ENCODE assay signal across 12 cellular contexts in the genomic region with DNA sequence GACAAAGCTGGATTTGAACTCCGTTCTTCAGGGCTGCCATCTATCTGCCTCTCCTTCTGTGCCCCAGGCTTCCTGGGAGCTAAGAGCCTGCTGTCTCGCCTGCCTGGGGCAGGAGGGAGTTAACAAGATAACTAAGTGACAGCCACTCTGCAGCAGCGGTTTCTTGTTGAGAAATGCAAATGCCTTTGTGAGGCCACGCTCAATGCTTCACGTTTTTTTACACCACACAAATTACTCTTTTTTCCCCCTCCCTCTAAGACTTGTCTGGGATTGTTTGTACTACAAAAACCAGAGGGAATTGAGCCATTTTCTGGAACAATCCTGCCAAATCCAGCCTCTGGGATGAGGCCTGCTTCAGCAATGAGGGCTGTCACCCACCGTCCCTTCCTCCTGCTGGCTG.
DNase-seq lines count a peak whose midpoint lies in the region; ATAC-seq and TF ChIP-seq lines count a peak whose summit lies in the region.
"Had no signal": no experiment of that assay in that cellular context is flagged by ENCODE, and none has a peak within 500 bp of the region (broad histone marks: within the 10 kb centered on the region; RNA-seq: fewer than 3 reads in every experiment).

No MANE protein-coding gene starts in this region.

- ATAC-seq in RWPE2 (ENCODE audit: low read depth) (peak; percentile 30), GM21390 (IDR thresholded peaks at IDR 0.05; ENCODE audit: unreplicated experiment) (no peak), HG03108 (IDR thresholded peaks at IDR 0.05; ENCODE audit: unreplicated experiment) (no peak)

- H3K9me3 ChIP-seq in RWPE2 (ENCODE audit: severe bottlenecking) (no peaks in the 10 kb centered on the region), parathyroid adenoma (ENCODE audit: control insufficient read depth, low read length) (no peaks in the 10 kb centered on the region)
- H3K9me3 ChIP-seq: vagina had no signal

- H2AFZ ChIP-seq in parathyroid adenoma, result peak overlapping the region; percentile 33

- H3K27me3 ChIP-seq in RWPE2 (ENCODE audit: insufficient read depth, poor library complexity, severe bottlenecking), result no peaks in the 10 kb centered on the region
- no peaks in the 10 kb centered on the region for H3K27me3 ChIP-seq in parathyroid adenoma (ENCODE audit: control insufficient read depth, insufficient read depth, low read length)
- H3K27me3 ChIP-seq: vagina had no signal

- H3K27ac ChIP-seq in RWPE2 (ENCODE audit: poor library complexity, severe bottlenecking) (peak overlapping the region; percentile 91), parathyroid adenoma (no peak overlapping the region)
- H3K27ac ChIP-seq: vagina had no signal

- no peak overlapping the region for H3K4me2 ChIP-seq in parathyroid adenoma (ENCODE audit: low read length)

- H3K36me3 ChIP-seq in RWPE2 (ENCODE audit: low read depth), result no peaks in the 10 kb centered on the region
- H3K36me3 ChIP-seq in parathyroid adenoma (ENCODE audit: control insufficient read depth, insufficient read depth, low read length), result no peaks in the 10 kb centered on the region
- H3K36me3 ChIP-seq: vagina had no signal

- peaks cover 31% of the 10 kb centered on the region for H3K4me1 ChIP-seq in RWPE2 (ENCODE audit: insufficient read depth, poor library complexity, severe bottlenecking)
- H3K4me1 ChIP-seq in parathyroid adenoma, result no peaks in the 10 kb centered on the region
- H3K4me1 ChIP-seq: vagina had no signal

- H3K4me3 ChIP-seq in RWPE2 (ENCODE audit: severe bottlenecking) (no peak overlapping the region), fibroblast of the aortic adventitia (ENCODE audit: low read depth, low read length) (no peak overlapping the region), parathyroid adenoma (ENCODE audit: low read depth, low read length) (no peak overlapping the region)
- H3K4me3 ChIP-seq: vagina had no signal

- H3K79me2 ChIP-seq in parathyroid adenoma, result no peaks in the 10 kb centered on the region

- DNase-seq in GM04503 (ENCODE audit: low read depth) (peak; percentile 93), RWPE2 (ENCODE audit: low spot score) (peak; percentile 60), fibroblast of the aortic adventitia (ENCODE audit: low read depth) (peak; percentile 88), activated gamma-delta T cell treated with Interleukin-2 at 50 U/mL for 16 hours (no peak)
- DNase-seq in activated CD4-positive, CD25-positive, alpha-beta regulatory T cell treated with anti-CD3 and anti-CD28 coated beads, Interleukin-2, amount 50 U/mL, for 72 hours, result no peak
- DNase-seq: activated CD8-positive, alpha-beta memory T cell treated with anti-CD3 and anti-CD28 coated beads, Interleukin-2, amount 50 U/mL, for 4 hours; NCI-H146; T-helper 9 cell had no signal

- no peak for TF ChIP-seq CTCF in RWPE2 (IDR thresholded peaks at IDR 0.05; ENCODE audit: poor library complexity, severe bottlenecking)
- no peak for TF ChIP-seq CTCF in fibroblast of the aortic adventitia (IDR thresholded peaks at IDR 0.05; ENCODE audit: insufficient read depth, low read length)
- no peak for TF ChIP-seq CTCF in parathyroid adenoma (IDR thresholded peaks at IDR 0.05)

- H3K9ac ChIP-seq in parathyroid adenoma, result no peak overlapping the region

Comparison
In these comparisons a context has a peak if more than half of its experiments do, and no peak if none do; other contexts are left out.
1. DNase-seq: peak in GM04503 (single experiment), RWPE2 (single experiment) and fibroblast of the aortic adventitia (single experiment); none in activated CD4-positive, CD25-positive, alpha-beta regulatory T cell treated with anti-CD3 and anti-CD28 coated beads, Interleukin-2, amount 50 U/mL, for 72 hours (single experiment) and activated gamma-delta T cell treated with Interleukin-2 at 50 U/mL for 16 hours (single experiment).